In genomic region chr7:96484845-96485244, GRCh38 we compare ENCODE assay signal across 1 cellular context.
TF ChIP-seq lines count a peak whose summit lies in the region.

No MANE protein-coding gene starts in this region.

TF ChIP-seq in HepG2, 621 proteins besides CTCF, POLR2A, EP300 and RAD21 (continued from another document):
- TF ChIP-seq ZNF841 (CRISPR knock-in tag; IDR thresholded peaks at IDR 0.05; ENCODE audit: borderline replicate concordance), result no peak
- TF ChIP-seq EED (CRISPR knock-in tag; IDR thresholded peaks at IDR 0.05), result no peak
- TF ChIP-seq MTF2 (CRISPR knock-in tag; IDR thresholded peaks at IDR 0.05; ENCODE audit: borderline replicate concordance), result no peak
- TF ChIP-seq KLF11 (CRISPR knock-in tag; IDR thresholded peaks at IDR 0.05), result no peak
- TF ChIP-seq ZNF350 (CRISPR knock-in tag; IDR thresholded peaks at IDR 0.05; ENCODE audit: borderline replicate concordance, low read depth), result no peak
- no peak for TF ChIP-seq NFIB (CRISPR knock-in tag; IDR thresholded peaks at IDR 0.05; ENCODE audit: borderline replicate concordance)
- no peak for TF ChIP-seq FIP1L1 (IDR thresholded peaks at IDR 0.05; ENCODE audit: borderline replicate concordance, insufficient read depth, low read depth, low read length)
- no peak for TF ChIP-seq THRA (CRISPR knock-in tag; IDR thresholded peaks at IDR 0.05; ENCODE audit: borderline replicate concordance)
- no peak for TF ChIP-seq ZFP41 (CRISPR knock-in tag; IDR thresholded peaks at IDR 0.05; ENCODE audit: borderline replicate concordance)
- TF ChIP-seq GPBP1L1 (CRISPR knock-in tag; IDR thresholded peaks at IDR 0.05), result no peak
- TF ChIP-seq ZBTB21 (CRISPR knock-in tag; IDR thresholded peaks at IDR 0.05), result no peak
- TF ChIP-seq GATAD1 (CRISPR knock-in tag; IDR thresholded peaks at IDR 0.05), result no peak
- no peak for TF ChIP-seq ZNF839 (CRISPR knock-in tag; IDR thresholded peaks at IDR 0.05; ENCODE audit: borderline replicate concordance)
- TF ChIP-seq BCLAF1 (IDR thresholded peaks at IDR 0.05), result no peak
